Comparison of ENCODE assay signal across 13 cellular contexts in the genomic region with DNA sequence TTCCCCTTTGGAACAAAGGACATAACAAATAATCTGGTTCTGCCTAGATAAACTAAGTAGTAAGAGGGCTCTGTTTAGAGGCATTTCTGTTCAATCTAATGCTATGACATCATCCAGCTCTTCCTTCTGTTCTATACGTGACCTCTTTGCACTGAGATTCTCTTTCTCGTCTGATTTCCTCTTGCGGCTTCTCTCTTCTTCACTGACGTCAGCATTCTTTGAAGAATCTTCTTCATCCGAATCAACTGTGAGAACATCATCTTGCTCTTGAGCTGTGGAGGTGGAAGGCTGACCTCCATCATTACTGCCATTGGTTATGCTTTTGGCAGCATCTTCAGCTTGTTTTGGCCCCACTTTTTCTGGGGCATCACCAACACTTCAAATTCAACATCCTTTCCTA.
DNase-seq lines count a peak whose midpoint lies in the region; ATAC-seq and TF ChIP-seq lines count a peak whose summit lies in the region.
"Had no signal": no experiment of that assay in that cellular context is flagged by ENCODE, and none has a peak within 500 bp of the region (broad histone marks: within the 10 kb centered on the region; RNA-seq: fewer than 3 reads in every experiment).

No MANE protein-coding gene starts in this region.

- peak; percentile 64 for ATAC-seq in GM19328 (IDR thresholded peaks at IDR 0.05; ENCODE audit: unreplicated experiment)
- ATAC-seq in HG03103 (IDR thresholded peaks at IDR 0.05; ENCODE audit: low read depth, unreplicated experiment), result peak; percentile 72
- ATAC-seq in activated T-cell treated with anti-CD3 and anti-CD28 coated beads, Interleukin-2, amount 50 U/mL, for 72 hours (replicated peaks in 1 of 2), result peak; percentile 58 to 73
- no peak for ATAC-seq in psoas muscle
- ATAC-seq: body of pancreas, HCT116 had no signal

- no peaks in the 10 kb centered on the region for H3K36me3 ChIP-seq in psoas muscle (ENCODE audit: insufficient read depth in 1 of 2, low read depth in 1 of 2)
- H3K36me3 ChIP-seq in PC-9 (ENCODE audit: low read depth), result no peaks in the 10 kb centered on the region

- CTCF ChIA-PET in GM10248 (lab: Yijun Ruan, JAX), result interaction anchor here (0.7 to 1.9 kb wide), 6 partner anchors 10 to 340 kb away, joined by 3 to 7 read pairs (median 5); a partner anchor contains a TSS
- CTCF ChIA-PET in PC-9 (lab: Charles Lee), result no interaction called here

- no peaks in the 10 kb centered on the region for H3K27me3 Mint-ChIP-seq in activated T-cell treated with anti-CD3 and anti-CD28 coated beads, Interleukin-2, amount 50 U/mL, for 72 hours (ENCODE audit: low read depth)

- H4K20me1 ChIP-seq in PC-9 (ENCODE audit: insufficient read depth), result no peaks in the 10 kb centered on the region

- DNase-seq in GM10248 (ENCODE audit: extremely low spot score) (peak; percentile 4), NCI-H1417 treated with DMSO at 0.1 percent for 48 hours (lab: John Stamatoyannopoulos, UW) (no peak), psoas muscle (no peak), PC-9 (no peak), NCI-H146 treated with DMSO at 0.1 percent for 48 hours (lab: John Stamatoyannopoulos, UW; ENCODE audit: unreplicated experiment) (no peak)
- peak; percentile 32 to 40 for DNase-seq in activated T-cell treated with anti-CD3 and anti-CD28 coated beads, Interleukin-2, amount 50 U/mL, for 72 hours
- DNase-seq: body of pancreas, foreskin fibroblast, NCI-H1417 had no signal

- no peaks in the 10 kb centered on the region for H3F3A ChIP-seq in PC-9 (ENCODE audit: insufficient read depth, low read depth)

- BruUV-seq in PC-9 (replicated peaks; lab: Mats Ljungman, UMichigan), result no TSS peak

- peak overlapping the region; percentile 53 to 73 for H3K4me3 Mint-ChIP-seq in activated T-cell treated with anti-CD3 and anti-CD28 coated beads, Interleukin-2, amount 50 U/mL, for 72 hours

- 0 out of 2 replicates have a peak, but pooled peaks cover 8% of the 10 kb centered on the region for H3K9me2 ChIP-seq in PC-9 (ENCODE audit: insufficient read depth)

- peaks cover 2 to 6% of the 10 kb centered on the region in 2 donors for H3K9me3 Mint-ChIP-seq in activated T-cell treated with anti-CD3 and anti-CD28 coated beads, Interleukin-2, amount 50 U/mL, for 72 hours

- POLR2A ChIA-PET in GM10248 (lab: Yijun Ruan, JAX), result interaction anchor here (1.8 kb wide), 1 partner anchor 13 kb away, joined by 10 read pairs; no protein-coding TSS in a partner anchor
- POLR2A ChIA-PET in PC-9 (lab: Charles Lee; ENCODE audit: unreplicated experiment), result no interaction called here

- no peak overlapping the region for H3K4me2 ChIP-seq in PC-9

- peaks cover 9 to 21% of the 10 kb centered on the region in 2 donors for H3K36me3 Mint-ChIP-seq in activated T-cell treated with anti-CD3 and anti-CD28 coated beads, Interleukin-2, amount 50 U/mL, for 72 hours (ENCODE audit: insufficient read depth in 2 of 2)

- no peak overlapping the region for H3K4me3 ChIP-seq in psoas muscle
- H3K4me3 ChIP-seq in PC-9, result no peak overlapping the region
- H3K4me3 ChIP-seq: body of pancreas, SK-N-MC had no signal

- H3K27ac Mint-ChIP-seq in activated T-cell treated with anti-CD3 and anti-CD28 coated beads, Interleukin-2, amount 50 U/mL, for 72 hours, result peak overlapping the region; percentile 36

- TF ChIP-seq CTCF in GM10248 (IDR thresholded peaks at IDR 0.05; ENCODE audit: control extremely low read depth, extremely low read depth, low read depth, missing control alignments), result no peak
- no peak for TF ChIP-seq CTCF in psoas muscle (IDR thresholded peaks at IDR 0.05)
- no peak for TF ChIP-seq CTCF in PC-9 (conservative IDR thresholded peaks at IDR 0.05)

- H3K9me3 ChIP-seq in psoas muscle (peaks cover 10% of the 10 kb centered on the region), PC-9 (ENCODE audit: insufficient read depth, low read depth) (no peaks in the 10 kb centered on the region; the same call in 1 of the 2 replicates)
- H3K9me3 ChIP-seq: body of pancreas had no signal

- no peaks in the 10 kb centered on the region for H3K27me3 ChIP-seq in psoas muscle (ENCODE audit: insufficient read depth in 3 of 3, low read length in 2 of 3)
- H3K27me3 ChIP-seq in PC-9 (ENCODE audit: insufficient read depth, low read depth), result no peaks in the 10 kb centered on the region
- H3K27me3 ChIP-seq: body of pancreas had no signal

- H3K4me1 ChIP-seq in psoas muscle (no peaks in the 10 kb centered on the region), PC-9 (replicated peaks; ENCODE audit: insufficient read depth) (no peaks in the 10 kb centered on the region)
- H3K4me1 ChIP-seq: body of pancreas had no signal

- WGBS in psoas muscle, 3 donors, result 82 to 92% (median 89%) methylated on average over 5 of the region's 5 CpGs

- no peaks in the 10 kb centered on the region for H3K79me2 ChIP-seq in PC-9 (ENCODE audit: low read depth)

- intact Hi-C loops in psoas muscle (cut with DNase I), result no loop called here
- intact Hi-C loops in PC-9 (cut with micrococcal nuclease; ENCODE audit: unreplicated experiment), result no loop called here

- no peak overlapping the region for H2AFZ ChIP-seq in PC-9

- peaks cover 73% of the 10 kb centered on the region for H3K4me1 Mint-ChIP-seq in activated T-cell treated with anti-CD3 and anti-CD28 coated beads, Interleukin-2, amount 50 U/mL, for 72 hours (ENCODE audit: low read depth)

- H3K27ac ChIP-seq in psoas muscle, result no peak overlapping the region
- no peak overlapping the region for H3K27ac ChIP-seq in PC-9
- H3K27ac ChIP-seq: body of pancreas, SK-N-MC had no signal

Comparison
In these comparisons a context has a peak if more than half of its experiments do, and no peak if none do; other contexts are left out.
1. DNase-seq: peak in GM10248 (single experiment) and activated T-cell treated with anti-CD3 and anti-CD28 coated beads, Interleukin-2, amount 50 U/mL, for 72 hours (2 of 2); none in NCI-H1417 treated with DMSO at 0.1 percent for 48 hours (single experiment), psoas muscle (0 of 2), PC-9 (0 of 2) and NCI-H146 treated with DMSO at 0.1 percent for 48 hours (single experiment).
2. ATAC-seq: peak in GM19328 (single experiment), HG03103 (single experiment) and activated T-cell treated with anti-CD3 and anti-CD28 coated beads, Interleukin-2, amount 50 U/mL, for 72 hours (2 of 2); none in psoas muscle (0 of 4).